ENCODE assay signal across 8 cellular contexts in genomic region chr11:66638177-66639065, GRCh38.
A peak's percentile ranks its signal among the peaks of the same experiment; 100 is the strongest.
DNase-seq lines count a peak whose midpoint lies in the region; ATAC-seq and TF ChIP-seq lines count a peak whose summit lies in the region.

RBM4 (plus strand) TSS chr11:66638703; CDS start chr11:66639712, 1,009 bp downstream.

- H3K36me3 Mint-ChIP-seq in central memory CD8-positive, alpha-beta T cell (ENCODE audit: insufficient read depth) = peaks cover 67% of the 10 kb centered on the region

- TF ChIP-seq CTCF in AG10803 (conservative IDR thresholded peaks at IDR 0.05; ENCODE audit: low read length) = peak; percentile 30

- peak within 1 kb of the TSS; percentile 96 for H3K27ac Mint-ChIP-seq in central memory CD8-positive, alpha-beta T cell (ENCODE audit: low read depth)

- DNase-seq in AG10803 (ENCODE audit: low read depth) (peak; percentile 100), NCI-H446 (lab: John Stamatoyannopoulos, UW) (peak; percentile 99 to 100), iris pigment epithelial cell (ENCODE audit: low read depth) (peak; percentile 100)
- peak; percentile 94 for DNase-seq in activated CD4-positive, CD25-positive, alpha-beta regulatory T cell treated with anti-CD3 and anti-CD28 coated beads, Interleukin-2, amount 50 U/mL, for 16 hours (ENCODE audit: low read depth, low spot score)
- peak; percentile 89 to 97 for DNase-seq in central memory CD8-positive, alpha-beta T cell (ENCODE audit: low spot score in 2 of 2)
- peak; percentile 89 to 93 for DNase-seq in stimulated activated CD4-positive, alpha-beta T cell treated with anti-CD3 and anti-CD28 coated beads, Interleukin-12 subunit alpha, Interleukin-12 subunit beta, amount 100 ng/mL, for 24 hours (ENCODE audit: low read depth in 2 of 2)

- peak; percentile 97 for ATAC-seq in GM19025 (IDR thresholded peaks at IDR 0.05; ENCODE audit: low read depth, unreplicated experiment)
- peak; percentile 95 for ATAC-seq in HG03342 (IDR thresholded peaks at IDR 0.05; ENCODE audit: unreplicated experiment)
- peak; percentile 92 for ATAC-seq in central memory CD8-positive, alpha-beta T cell (replicated peaks; ENCODE audit: extremely low read depth, poor library complexity, severe bottlenecking)

- peak within 1 kb of the TSS; percentile 99 for H3K4me3 Mint-ChIP-seq in central memory CD8-positive, alpha-beta T cell

- no peaks in the 10 kb centered on the region for H3K27me3 Mint-ChIP-seq in central memory CD8-positive, alpha-beta T cell

- H3K4me1 Mint-ChIP-seq in central memory CD8-positive, alpha-beta T cell = peaks cover 59% of the 10 kb centered on the region

- H3K9me3 Mint-ChIP-seq in central memory CD8-positive, alpha-beta T cell = no peaks in the 10 kb centered on the region

- H3K4me3 ChIP-seq in AG10803 (ENCODE audit: low read length) = peak within 1 kb of the TSS; percentile 98

Comparison
In these comparisons a context has a peak if more than half of its experiments do, and no peak if none do; other contexts are left out.
1. Peak in every context shown above with its lines: DNase-seq, ATAC-seq and H3K4me3 ChIP-seq.